1 cellular context compared by ENCODE assay signal in the genomic region with DNA sequence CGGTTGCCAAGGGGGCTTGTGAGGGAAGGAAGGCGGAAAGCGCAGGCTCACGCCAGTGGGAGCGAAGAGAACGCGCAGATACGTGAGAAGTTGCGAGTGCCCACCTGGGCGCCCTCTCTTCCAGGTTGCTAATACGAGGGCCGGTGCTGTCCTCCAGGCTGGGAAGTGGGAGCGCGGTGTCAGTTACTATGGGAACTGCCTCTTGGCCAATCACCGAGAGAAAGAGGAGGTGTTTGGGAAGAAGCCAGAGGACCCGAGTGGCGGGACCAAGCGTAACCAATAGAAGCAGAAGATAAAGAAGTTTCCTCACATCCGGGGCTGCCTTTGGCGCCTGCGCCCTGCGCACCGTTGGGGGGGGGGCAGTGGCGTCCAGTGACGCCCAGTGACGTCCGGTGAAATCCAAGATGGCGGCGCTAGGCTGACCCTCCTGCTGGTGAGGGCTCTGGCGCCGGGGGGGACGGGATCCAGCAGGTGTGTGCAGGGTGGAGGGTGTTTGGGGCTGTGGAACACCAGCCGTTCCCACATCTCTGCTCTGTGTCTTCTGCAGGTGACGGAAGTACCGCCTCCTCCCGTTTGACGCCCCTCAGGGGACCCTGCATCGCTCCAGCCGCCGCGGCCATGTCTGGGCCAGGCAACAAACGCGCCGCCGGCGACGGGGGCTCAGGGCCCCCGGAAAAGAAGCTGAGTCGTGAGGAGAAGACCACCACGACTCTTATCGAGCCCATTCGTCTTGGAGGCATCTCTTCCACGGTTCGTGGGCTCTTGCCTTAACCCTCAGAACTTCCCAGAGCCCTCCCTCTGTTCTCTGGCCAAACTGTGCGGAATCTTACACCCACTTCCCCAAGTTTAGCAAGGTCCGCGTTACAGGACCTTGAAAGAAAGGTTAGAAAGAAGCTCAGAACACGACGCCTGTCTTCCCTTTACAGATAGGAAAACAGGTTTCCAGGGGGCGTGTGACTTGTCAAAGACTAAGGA.
TF ChIP-seq lines count a peak whose summit lies in the region.

CFAP119 (minus strand) TSS at position 135 of the 975 bp plus-strand sequence. CDS start 314 bp downstream, outside the sequence.
RNF40 (plus strand) TSS at position 395 of the 975 bp plus-strand sequence; CDS start at position 619, 224 bp downstream.

TF ChIP-seq in HepG2, 621 proteins besides CTCF, POLR2A, EP300 and RAD21 (continued from another document and continues in another):
- TF ChIP-seq, protein P1, sequence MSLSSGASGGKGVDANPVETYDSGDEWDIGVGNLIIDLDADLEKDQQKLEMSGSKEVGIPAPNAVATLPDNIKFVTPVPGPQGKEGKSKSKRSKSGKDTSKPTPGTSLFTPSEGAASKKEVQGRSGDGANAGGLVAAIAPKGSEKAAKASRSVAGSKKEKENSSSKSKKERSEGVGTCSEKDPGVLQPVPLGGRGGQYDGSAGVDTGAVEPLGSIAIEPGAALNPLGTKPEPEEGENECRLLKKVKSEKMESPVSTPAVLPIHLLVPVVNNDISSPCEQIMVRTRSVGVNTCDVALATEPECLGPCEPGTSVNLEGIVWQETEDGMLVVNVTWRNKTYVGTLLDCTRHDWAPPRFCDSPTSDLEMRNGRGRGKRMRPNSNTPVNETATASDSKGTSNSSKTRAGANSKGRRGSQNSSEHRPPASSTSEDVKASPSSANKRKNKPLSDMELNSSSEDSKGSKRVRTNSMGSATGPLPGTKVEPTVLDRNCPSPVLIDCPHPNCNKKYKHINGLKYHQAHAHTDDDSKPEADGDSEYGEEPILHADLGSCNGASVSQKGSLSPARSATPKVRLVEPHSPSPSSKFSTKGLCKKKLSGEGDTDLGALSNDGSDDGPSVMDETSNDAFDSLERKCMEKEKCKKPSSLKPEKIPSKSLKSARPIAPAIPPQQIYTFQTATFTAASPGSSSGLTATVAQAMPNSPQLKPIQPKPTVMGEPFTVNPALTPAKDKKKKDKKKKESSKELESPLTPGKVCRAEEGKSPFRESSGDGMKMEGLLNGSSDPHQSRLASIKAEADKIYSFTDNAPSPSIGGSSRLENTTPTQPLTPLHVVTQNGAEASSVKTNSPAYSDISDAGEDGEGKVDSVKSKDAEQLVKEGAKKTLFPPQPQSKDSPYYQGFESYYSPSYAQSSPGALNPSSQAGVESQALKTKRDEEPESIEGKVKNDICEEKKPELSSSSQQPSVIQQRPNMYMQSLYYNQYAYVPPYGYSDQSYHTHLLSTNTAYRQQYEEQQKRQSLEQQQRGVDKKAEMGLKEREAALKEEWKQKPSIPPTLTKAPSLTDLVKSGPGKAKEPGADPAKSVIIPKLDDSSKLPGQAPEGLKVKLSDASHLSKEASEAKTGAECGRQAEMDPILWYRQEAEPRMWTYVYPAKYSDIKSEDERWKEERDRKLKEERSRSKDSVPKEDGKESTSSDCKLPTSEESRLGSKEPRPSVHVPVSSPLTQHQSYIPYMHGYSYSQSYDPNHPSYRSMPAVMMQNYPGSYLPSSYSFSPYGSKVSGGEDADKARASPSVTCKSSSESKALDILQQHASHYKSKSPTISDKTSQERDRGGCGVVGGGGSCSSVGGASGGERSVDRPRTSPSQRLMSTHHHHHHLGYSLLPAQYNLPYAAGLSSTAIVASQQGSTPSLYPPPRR (CRISPR knock-in tag; IDR thresholded peaks at IDR 0.05; ENCODE audit: borderline replicate concordance), result peak; percentile 19; the same call in 1 of the 2 replicates
- TF ChIP-seq CC2D1A (CRISPR knock-in tag; IDR thresholded peaks at IDR 0.05) (no peak), HOXA3 (CRISPR knock-in tag; IDR thresholded peaks at IDR 0.05) (peak; percentile 99), TBX3 (IDR thresholded peaks at IDR 0.05; ENCODE audit: borderline replicate concordance) (peak; percentile 47), ZNF605 (CRISPR knock-in tag; IDR thresholded peaks at IDR 0.05) (peak; percentile 34; the same call in 1 of the 2 replicates), ZFAT (CRISPR knock-in tag; conservative IDR thresholded peaks at IDR 0.05) (0 out of 2 replicates have a peak, but pooled peaks have one; percentile 53), ZNF513 (CRISPR knock-in tag; conservative IDR thresholded peaks at IDR 0.05) (no peak), AHR (CRISPR knock-in tag; IDR thresholded peaks at IDR 0.05) (no peak), U2AF1 (optimal IDR thresholded peaks at IDR 0.05; ENCODE audit: low read depth, low read length) (no peak), ZFP36L1 (CRISPR knock-in tag; IDR thresholded peaks at IDR 0.05) (no peak), HNRNPK (IDR thresholded peaks at IDR 0.05; ENCODE audit: low read depth, low read length, poor library complexity, severe bottlenecking) (peak; percentile 33), ZNF431 (CRISPR knock-in tag; IDR thresholded peaks at IDR 0.05; ENCODE audit: borderline replicate concordance, low read depth) (no peak), TFE3 (CRISPR knock-in tag; IDR thresholded peaks at IDR 0.05) (0 out of 2 replicates have a peak, but pooled peaks have one; percentile 52), HINFP (CRISPR knock-in tag; IDR thresholded peaks at IDR 0.05; ENCODE audit: low read depth) (no peak; the same call in 1 of the 2 replicates), ELF4 (CRISPR knock-in tag; IDR thresholded peaks at IDR 0.05; ENCODE audit: borderline replicate concordance) (no peak), MZF1 (CRISPR knock-in tag; IDR thresholded peaks at IDR 0.05; ENCODE audit: borderline replicate concordance) (0 out of 2 replicates have a peak, but pooled peaks have one; percentile 15), HES4 (CRISPR knock-in tag; IDR thresholded peaks at IDR 0.05; ENCODE audit: borderline replicate concordance) (no peak; the same call in 1 of the 2 replicates), ZNF556 (CRISPR knock-in tag; IDR thresholded peaks at IDR 0.05; ENCODE audit: borderline replicate concordance) (no peak), NFIB (CRISPR knock-in tag; IDR thresholded peaks at IDR 0.05; ENCODE audit: borderline replicate concordance) (no peak), NFIC (IDR thresholded peaks at IDR 0.05; ENCODE audit: low read length) (no peak), MLLT10 (CRISPR knock-in tag; IDR thresholded peaks at IDR 0.05) (no peak), ZNF3 (CRISPR knock-in tag; IDR thresholded peaks at IDR 0.05) (no peak), ZNF326 (CRISPR knock-in tag; IDR thresholded peaks at IDR 0.05; ENCODE audit: borderline replicate concordance) (no peak), NFATC3 (CRISPR knock-in tag; IDR thresholded peaks at IDR 0.05) (no peak), GZF1 (CRISPR knock-in tag; IDR thresholded peaks at IDR 0.05) (no peak), ZBTB4 (CRISPR knock-in tag; IDR thresholded peaks at IDR 0.05; ENCODE audit: borderline replicate concordance) (no peak), ZSCAN22 (CRISPR knock-in tag; IDR thresholded peaks at IDR 0.05) (no peak)
- TF ChIP-seq, protein P2, sequence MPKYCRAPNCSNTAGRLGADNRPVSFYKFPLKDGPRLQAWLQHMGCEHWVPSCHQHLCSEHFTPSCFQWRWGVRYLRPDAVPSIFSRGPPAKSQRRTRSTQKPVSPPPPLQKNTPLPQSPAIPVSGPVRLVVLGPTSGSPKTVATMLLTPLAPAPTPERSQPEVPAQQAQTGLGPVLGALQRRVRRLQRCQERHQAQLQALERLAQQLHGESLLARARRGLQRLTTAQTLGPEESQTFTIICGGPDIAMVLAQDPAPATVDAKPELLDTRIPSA (CRISPR knock-in tag; IDR thresholded peaks at IDR 0.05; ENCODE audit: borderline replicate concordance), result no peak; the same call in 1 of the 2 replicates
- TF ChIP-seq, protein P3, sequence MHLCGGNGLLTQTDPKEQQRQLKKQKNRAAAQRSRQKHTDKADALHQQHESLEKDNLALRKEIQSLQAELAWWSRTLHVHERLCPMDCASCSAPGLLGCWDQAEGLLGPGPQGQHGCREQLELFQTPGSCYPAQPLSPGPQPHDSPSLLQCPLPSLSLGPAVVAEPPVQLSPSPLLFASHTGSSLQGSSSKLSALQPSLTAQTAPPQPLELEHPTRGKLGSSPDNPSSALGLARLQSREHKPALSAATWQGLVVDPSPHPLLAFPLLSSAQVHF (CRISPR knock-in tag; IDR thresholded peaks at IDR 0.05), result no peak
- TF ChIP-seq, protein P4, sequence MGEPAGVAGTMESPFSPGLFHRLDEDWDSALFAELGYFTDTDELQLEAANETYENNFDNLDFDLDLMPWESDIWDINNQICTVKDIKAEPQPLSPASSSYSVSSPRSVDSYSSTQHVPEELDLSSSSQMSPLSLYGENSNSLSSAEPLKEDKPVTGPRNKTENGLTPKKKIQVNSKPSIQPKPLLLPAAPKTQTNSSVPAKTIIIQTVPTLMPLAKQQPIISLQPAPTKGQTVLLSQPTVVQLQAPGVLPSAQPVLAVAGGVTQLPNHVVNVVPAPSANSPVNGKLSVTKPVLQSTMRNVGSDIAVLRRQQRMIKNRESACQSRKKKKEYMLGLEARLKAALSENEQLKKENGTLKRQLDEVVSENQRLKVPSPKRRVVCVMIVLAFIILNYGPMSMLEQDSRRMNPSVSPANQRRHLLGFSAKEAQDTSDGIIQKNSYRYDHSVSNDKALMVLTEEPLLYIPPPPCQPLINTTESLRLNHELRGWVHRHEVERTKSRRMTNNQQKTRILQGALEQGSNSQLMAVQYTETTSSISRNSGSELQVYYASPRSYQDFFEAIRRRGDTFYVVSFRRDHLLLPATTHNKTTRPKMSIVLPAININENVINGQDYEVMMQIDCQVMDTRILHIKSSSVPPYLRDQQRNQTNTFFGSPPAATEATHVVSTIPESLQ (CRISPR knock-in tag; conservative IDR thresholded peaks at IDR 0.05), result 0 out of 2 replicates have a peak, but pooled peaks have one; percentile 81
- TF ChIP-seq, protein P5, sequence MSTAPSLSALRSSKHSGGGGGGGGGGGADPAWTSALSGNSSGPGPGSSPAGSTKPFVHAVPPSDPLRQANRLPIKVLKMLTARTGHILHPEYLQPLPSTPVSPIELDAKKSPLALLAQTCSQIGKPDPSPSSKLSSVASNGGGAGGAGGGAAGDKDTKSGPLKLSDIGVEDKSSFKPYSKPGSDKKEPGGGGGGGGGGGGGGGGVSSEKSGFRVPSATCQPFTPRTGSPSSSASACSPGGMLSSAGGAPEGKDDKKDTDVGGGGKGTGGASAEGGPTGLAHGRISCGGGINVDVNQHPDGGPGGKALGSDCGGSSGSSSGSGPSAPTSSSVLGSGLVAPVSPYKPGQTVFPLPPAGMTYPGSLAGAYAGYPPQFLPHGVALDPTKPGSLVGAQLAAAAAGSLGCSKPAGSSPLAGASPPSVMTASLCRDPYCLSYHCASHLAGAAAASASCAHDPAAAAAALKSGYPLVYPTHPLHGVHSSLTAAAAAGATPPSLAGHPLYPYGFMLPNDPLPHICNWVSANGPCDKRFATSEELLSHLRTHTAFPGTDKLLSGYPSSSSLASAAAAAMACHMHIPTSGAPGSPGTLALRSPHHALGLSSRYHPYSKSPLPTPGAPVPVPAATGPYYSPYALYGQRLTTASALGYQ (CRISPR knock-in tag; IDR thresholded peaks at IDR 0.05), result no peak
- TF ChIP-seq, protein P6, sequence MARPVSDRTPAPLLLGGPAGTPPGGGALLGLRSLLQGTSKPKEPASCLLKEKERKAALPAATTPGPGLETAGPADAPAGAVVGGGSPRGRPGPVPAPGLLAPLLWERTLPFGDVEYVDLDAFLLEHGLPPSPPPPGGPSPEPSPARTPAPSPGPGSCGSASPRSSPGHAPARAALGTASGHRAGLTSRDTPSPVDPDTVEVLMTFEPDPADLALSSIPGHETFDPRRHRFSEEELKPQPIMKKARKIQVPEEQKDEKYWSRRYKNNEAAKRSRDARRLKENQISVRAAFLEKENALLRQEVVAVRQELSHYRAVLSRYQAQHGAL (CRISPR knock-in tag; IDR thresholded peaks at IDR 0.05; ENCODE audit: not compliant biosample characterization), result no peak
